In the genomic region with DNA sequence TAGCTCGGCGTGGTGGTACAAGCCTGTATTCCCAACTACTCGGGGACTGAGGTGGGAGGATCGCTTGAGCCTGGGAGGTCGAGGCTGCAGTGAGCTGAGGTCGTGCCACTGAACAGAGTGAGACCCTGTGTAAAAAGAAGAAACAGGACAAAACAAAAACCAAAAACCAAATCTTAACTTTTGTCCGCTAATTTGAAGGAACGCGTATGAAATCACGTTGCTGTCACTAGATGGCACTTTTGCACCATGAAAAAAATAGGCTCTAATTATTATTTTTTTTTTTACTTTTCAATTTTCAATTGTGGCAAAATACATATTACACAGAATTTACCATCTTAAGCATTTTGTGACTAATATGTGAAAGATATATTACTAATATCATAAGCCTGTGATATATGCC, we compare ENCODE assay signal across 34 cellular contexts. TPM values are rescaled to one million over a fixed set of nuclear protein-coding genes. Genes with fewer than 3 reads are reported as not detected.
DNase-seq lines count a peak whose midpoint lies in the region; ATAC-seq, FAIRE-seq and TF ChIP-seq lines count a peak whose summit lies in the region.
"Had no signal": no experiment of that assay in that cellular context is flagged by ENCODE, and none has a peak within 500 bp of the region (broad histone marks: within the 10 kb centered on the region; RNA-seq: fewer than 3 reads in every experiment).

No MANE protein-coding gene starts in this region.

- H2AFZ ChIP-seq in HepG2 (ENCODE audit: low read length) (no peak overlapping the region), OCI-LY7 (ENCODE audit: low read length) (no peak overlapping the region)
- H2AFZ ChIP-seq: hepatocyte had no signal

- no peaks in the 10 kb centered on the region for H4K20me1 ChIP-seq in HepG2 (ENCODE audit: insufficient read depth, low read length)
- H4K20me1 ChIP-seq in OCI-LY7 (ENCODE audit: insufficient read depth, low read length): no peaks in the 10 kb centered on the region

- TF ChIP-seq POLR2A in HepG2 (IDR thresholded peaks at IDR 0.05; ENCODE audit: insufficient read depth in 1 of 2, low read depth in 2 of 2, low read length in 2 of 2): no peak
- no peak for TF ChIP-seq POLR2A in right lobe of liver (IDR thresholded peaks at IDR 0.05)
- no peak for TF ChIP-seq POLR2A in GM12892 (IDR thresholded peaks at IDR 0.05; ENCODE audit: low read depth, low read length)

- H3K4me2 ChIP-seq in HepG2 (ENCODE audit: low read depth, low read length): no peak overlapping the region
- H3K4me2 ChIP-seq in OCI-LY7 (ENCODE audit: low read length): no peak overlapping the region
- H3K4me2 ChIP-seq: hepatocyte had no signal

- WGBS in HepG2 (ENCODE audit: low lambda C conversion rate): 33% methylated on average over 10 of the region's 10 CpGs
- 55% methylated on average over 10 of the region's 10 CpGs for WGBS in right lobe of liver (ENCODE audit: insufficient coverage, low coverage, low lambda C conversion rate, missing lambda C conversion rate)

- no peak for TF ChIP-seq EP300 in HepG2 (IDR thresholded peaks at IDR 0.05; ENCODE audit: low read depth in 2 of 2, low read length in 2 of 2)
- no peak for TF ChIP-seq EP300 in HepG2 (CRISPR knock-in tag; IDR thresholded peaks at IDR 0.05; ENCODE audit: borderline replicate concordance)

- H3K27ac ChIP-seq in HepG2 (ENCODE audit: extremely low read length, insufficient read depth, low read length): no peak overlapping the region
- H3K27ac ChIP-seq in right lobe of liver: no peak overlapping the region
- no peak overlapping the region for H3K27ac ChIP-seq in OCI-LY7 (ENCODE audit: low read depth, low read length, poor library complexity, severe bottlenecking)
- H3K27ac ChIP-seq: brain microvascular endothelial cell, hepatocyte, thoracic aorta, WERI-Rb-1 had no signal

- ATAC-seq in HepG2: no peak
- no peak for ATAC-seq in right lobe of liver
- ATAC-seq: activated CD8-positive, alpha-beta T cell treated with anti-CD3 and anti-CD28 coated beads, Interleukin-2, amount 10 ng/mL, durations not matched to agents 7 days and 5 days; left cardiac atrium; right cardiac atrium had no signal

- POLR2A ChIA-PET in HepG2 (lab: Yijun Ruan, JAX) (no interaction called here), OCI-LY7 (lab: Charles Lee) (no interaction called here)

- H3K36me3 ChIP-seq in HepG2 (replicated peaks in 1 of 2; ENCODE audit: control insufficient read depth in 1 of 2, insufficient read depth in 2 of 2, low read length in 2 of 2): no peaks in the 10 kb centered on the region
- no peaks in the 10 kb centered on the region for H3K36me3 ChIP-seq in right lobe of liver
- H3K36me3 ChIP-seq in OCI-LY7 (ENCODE audit: insufficient read depth, low read length): no peaks in the 10 kb centered on the region
- H3K36me3 ChIP-seq: BE2C, brain microvascular endothelial cell, thoracic aorta, WERI-Rb-1 had no signal

- no peaks in the 10 kb centered on the region for H3K79me2 ChIP-seq in HepG2 (ENCODE audit: insufficient read depth, low read length)
- H3K79me2 ChIP-seq in OCI-LY7 (ENCODE audit: insufficient read depth, low read depth, low read length): no peaks in the 10 kb centered on the region
- H3K79me2 ChIP-seq: hepatocyte had no signal

- H3K27me3 ChIP-seq in HepG2 (ENCODE audit: control insufficient read depth in 1 of 2, insufficient read depth in 2 of 2, low read length in 2 of 2) (no peaks in the 10 kb centered on the region), right lobe of liver (no peaks in the 10 kb centered on the region)
- H3K27me3 ChIP-seq: BE2C, brain microvascular endothelial cell, hepatocyte had no signal

- TF ChIP-seq RAD21 in HepG2 (CRISPR knock-in tag; IDR thresholded peaks at IDR 0.05): no peak

- H3K4me1 ChIP-seq in HepG2 (ENCODE audit: insufficient read depth, low read length): no peaks in the 10 kb centered on the region
- H3K4me1 ChIP-seq in right lobe of liver: no peaks in the 10 kb centered on the region
- no peaks in the 10 kb centered on the region for H3K4me1 ChIP-seq in OCI-LY7 (ENCODE audit: insufficient read depth, low read length, poor library complexity, severe bottlenecking)
- H3K4me1 ChIP-seq: BE2C had no signal

- no peak overlapping the region for H3K9ac ChIP-seq in HepG2 (ENCODE audit: insufficient read depth, low read depth, low read length)

- FAIRE-seq in HepG2 (lab: Jason Lieb, UNC) (no peak), frontal cortex (lab: Jason Lieb, UNC) (peak; percentile 61), GM12892 (lab: Jason Lieb, UNC) (no peak)
- FAIRE-seq: endothelial cell of umbilical vein, RCC 7860 had no signal

- H3K9me3 ChIP-seq in HepG2 (ENCODE audit: low read length) (peaks cover 6% of the 10 kb centered on the region; the same call in 1 of the 2 replicates), right lobe of liver (no peaks in the 10 kb centered on the region), OCI-LY7 (ENCODE audit: low read length) (no peaks in the 10 kb centered on the region)
- H3K9me3 ChIP-seq: BE2C, thoracic aorta had no signal

- BruUV-seq in HepG2 (replicated peaks; lab: Mats Ljungman, UMichigan) (no TSS peak), OCI-LY7 (replicated peaks; lab: Mats Ljungman, UMichigan) (no TSS peak)

- DNase-seq in HepG2 (ENCODE audit: low spot score) (no peak), right lobe of liver (no peak), OCI-LY7 (ENCODE audit: low spot score) (no peak), frontal cortex (ENCODE audit: low spot score in 2 of 2) (no peak), cerebellar nuclear complex (lab: John Stamatoyannopoulos, UW) (no peak), C1 segment of cervical spinal cord (lab: John Stamatoyannopoulos, UW) (no peak), dedifferentiated amniotic fluid mesenchymal stem cell (ENCODE audit: extremely low spot score) (no peak), GM12892 (ENCODE audit: insufficient read length) (no peak)
- DNase-seq: ACHN; activated CD4-positive, alpha-beta T cell treated with anti-CD3 and anti-CD28 coated beads for 4 hours; activated CD8-positive, alpha-beta T cell treated with anti-CD3 and anti-CD28 coated beads, Interleukin-2, amount 10 ng/mL, durations not matched to agents 7 days and 5 days; activated naive CD4-positive, alpha-beta T cell treated with anti-CD3 and anti-CD28 coated beads, Interleukin-2, amount 50 U/mL, for 16 hours; amniotic stem cell; BE2C; brain microvascular endothelial cell; DMS 273 treated with DMSO at 0.1 percent for 48 hours; H9; left cardiac atrium; NCI-H1092 treated with DMSO at 0.1 percent for 48 hours; NCI-H1694 treated with DMSO at 0.1 percent for 48 hours; NCI-H510A treated with DMSO at 0.1 percent for 48 hours; posterior cingulate gyrus; right cardiac atrium; SHP77 treated with DMSO at 0.1 percent for 48 hours; stimulated activated CD4-positive, alpha-beta T cell treated with anti-CD3 and anti-CD28 coated beads, Interleukin-2, amount 100 ng/mL, for 24 hours; SW 1271; T-helper 9 cell; WERI-Rb-1 had no signal

- in situ Hi-C loops in HepG2 (cut with HindIII; ENCODE audit: extremely low pct_ligation_motif_present, low pct_unique_long_range_greater_than_20kb): no loop called here

- no peak overlapping the region for H3K4me3 ChIP-seq in HepG2 (replicated peaks in 1 of 3; ENCODE audit: insufficient read depth in 1 of 3, low read depth in 2 of 3, low read length in 3 of 3)
- no peak overlapping the region for H3K4me3 ChIP-seq in right lobe of liver
- H3K4me3 ChIP-seq in OCI-LY7 (ENCODE audit: low read depth, low read length, poor library complexity, severe bottlenecking): no peak overlapping the region
- H3K4me3 ChIP-seq: hepatocyte, lung, thoracic aorta had no signal

- intact Hi-C loops in HepG2 (cut with micrococcal nuclease; ENCODE audit: unreplicated experiment) (no loop called here), right lobe of liver (cut with DNase I) (no loop called here), OCI-LY7 (cut with micrococcal nuclease; ENCODE audit: unreplicated experiment) (no loop called here)

- TF ChIP-seq CTCF in HepG2 (CRISPR knock-in tag; IDR thresholded peaks at IDR 0.05): no peak
- no peak for TF ChIP-seq CTCF in right lobe of liver (IDR thresholded peaks at IDR 0.05)
- TF ChIP-seq CTCF in OCI-LY7 (conservative IDR thresholded peaks at IDR 0.05; ENCODE audit: low read length): peak; percentile 36; the same call in 1 of the 2 replicates

- CTCF ChIA-PET in HepG2 (lab: Yijun Ruan, JAX; ENCODE audit: low intra/inter-chr PET ratio, low total read pairs): no interaction called here
- CTCF ChIA-PET in OCI-LY7 (lab: Charles Lee; ENCODE audit: unreplicated experiment): no interaction called here

- no peaks in the 10 kb centered on the region for H3K9me2 ChIP-seq in OCI-LY7 (ENCODE audit: insufficient read depth, low read length)

RNA-seq across cellular contexts. Expression of gene ZNF835, which starts 17.6 kb away (rescaled TPM):
- total RNA-seq in HepG2 (2016; rRNA removed; fragmentation: Illumina TruSeq; extraction: Trizol): not detected in 2 replicates
- total RNA-seq in HepG2 (2016; cell fraction: cytosol; rRNA removed; fragmentation: Illumina TruSeq; extraction: Trizol; ENCODE audit: low read depth): not detected in 2 replicates
- total RNA-seq in HepG2 (2016; cell fraction: insoluble cytoplasmic fraction; rRNA removed; fragmentation: Illumina TruSeq; extraction: Trizol): not detected in 2 replicates
- not detected in 2 replicates for total RNA-seq in HepG2 (2016; cell fraction: membrane; rRNA removed; fragmentation: Illumina TruSeq; extraction: Trizol)
- not detected in 2 replicates for total RNA-seq in HepG2 (2016; cell fraction: nucleus; rRNA removed; fragmentation: Illumina TruSeq; extraction: Trizol)
- not detected in 2 replicates for polyA plus RNA-seq in HepG2 (2011; rRNA removed)
- not detected in 2 replicates for polyA plus RNA-seq in HepG2 (2011; cell fraction: cytosol; rRNA removed)
- polyA plus RNA-seq in HepG2 (2011; cell fraction: nucleus; rRNA removed): not detected in 2 replicates
- not detected in 2 replicates for polyA plus RNA-seq in HepG2 (2012)
- polyA plus RNA-seq in HepG2 (2016; cell fraction: cytosol; fragmentation: Illumina TruSeq; extraction: Trizol; ENCODE audit: low read depth): not detected in 2 replicates
- polyA plus RNA-seq in HepG2 (2016; cell fraction: insoluble cytoplasmic fraction; fragmentation: Illumina TruSeq; extraction: Trizol; ENCODE audit: low read depth): not detected in 2 replicates
- not detected in 2 replicates for polyA plus RNA-seq in HepG2 (2016; cell fraction: membrane; fragmentation: Illumina TruSeq; extraction: Trizol; ENCODE audit: low read depth)
- not detected in 2 replicates for polyA plus RNA-seq in HepG2 (2016; cell fraction: nucleus; fragmentation: Illumina TruSeq; extraction: Trizol; ENCODE audit: insufficient read depth, low read depth)
- not detected in 2 replicates for polyA minus RNA-seq in HepG2 (2011; rRNA and poly(A)+ RNA removed; ENCODE audit: low replicate concordance)
- not detected in 2 replicates for polyA minus RNA-seq in HepG2 (2011; cell fraction: cytosol; rRNA and poly(A)+ RNA removed)
- polyA minus RNA-seq in HepG2 (2011; cell fraction: nucleus; rRNA and poly(A)+ RNA removed): not detected in 2 replicates
- 1 to 10 TPM in 1 of 6 experiments, under 1 TPM in 5; 0.15 to 1.3 (median 0.53) TPM for total RNA-seq in right lobe of liver
- not detected in 2 replicates for total RNA-seq in OCI-LY7 (2014; rRNA removed; shearing (Covaris generic))
- total RNA-seq in OCI-LY7 (2022): not detected in 2 replicates
- 13.0 TPM for total RNA-seq in frontal cortex
- not detected for polyA plus RNA-seq in GM12892 (2012; ENCODE audit: missing spikeins)
- total RNA-seq: endothelial cell of umbilical vein, hepatocyte had no signal
- polyA plus RNA-seq: fibroblast of lung, hepatocyte had no signal

RNA-seq across cellular contexts. Expression of gene SMIM17, which starts 46.2 kb away (rescaled TPM):
- total RNA-seq in HepG2 (2016; rRNA removed; fragmentation: Illumina TruSeq; extraction: Trizol) (0.49 and 0.53 TPM in 2 replicates), right lobe of liver (not detected), OCI-LY7 (2022) (not detected in 2 replicates), frontal cortex (26.5 TPM)
- total RNA-seq in HepG2 (2016; cell fraction: cytosol; rRNA removed; fragmentation: Illumina TruSeq; extraction: Trizol; ENCODE audit: low read depth): not detected in 2 replicates
- total RNA-seq in HepG2 (2016; cell fraction: insoluble cytoplasmic fraction; rRNA removed; fragmentation: Illumina TruSeq; extraction: Trizol): 0.28 and 0.42 TPM in 2 replicates
- 0.22 and 0.28 TPM in 2 replicates for total RNA-seq in HepG2 (2016; cell fraction: membrane; rRNA removed; fragmentation: Illumina TruSeq; extraction: Trizol)
- 0.60 and 0.75 TPM in 2 replicates for total RNA-seq in HepG2 (2016; cell fraction: nucleus; rRNA removed; fragmentation: Illumina TruSeq; extraction: Trizol)
- polyA plus RNA-seq in HepG2 (2011; rRNA removed): 0.16 and 0.21 TPM in 2 replicates
- polyA plus RNA-seq in HepG2 (2011; cell fraction: cytosol; rRNA removed): 0.21 TPM in 1 of 2 replicates, not detected in the other
- polyA plus RNA-seq in HepG2 (2011; cell fraction: nucleus; rRNA removed): 0.59 TPM in 1 of 2 replicates, not detected in the other
- 0.27 and 0.55 TPM in 2 replicates for polyA plus RNA-seq in HepG2 (2012)
- polyA plus RNA-seq in HepG2 (2016; cell fraction: cytosol; fragmentation: Illumina TruSeq; extraction: Trizol; ENCODE audit: low read depth): 0.32 TPM in 1 of 2 replicates, not detected in the other
- polyA plus RNA-seq in HepG2 (2016; cell fraction: insoluble cytoplasmic fraction; fragmentation: Illumina TruSeq; extraction: Trizol; ENCODE audit: low read depth): 0.54 and 0.95 TPM in 2 replicates
- 0.35 TPM in 1 of 2 replicates, not detected in the other for polyA plus RNA-seq in HepG2 (2016; cell fraction: membrane; fragmentation: Illumina TruSeq; extraction: Trizol; ENCODE audit: low read depth)
- 1.1 and 2.3 TPM in 2 replicates for polyA plus RNA-seq in HepG2 (2016; cell fraction: nucleus; fragmentation: Illumina TruSeq; extraction: Trizol; ENCODE audit: insufficient read depth, low read depth)
- not detected in 2 replicates for polyA minus RNA-seq in HepG2 (2011; rRNA and poly(A)+ RNA removed; ENCODE audit: low replicate concordance)
- polyA minus RNA-seq in HepG2 (2011; cell fraction: cytosol; rRNA and poly(A)+ RNA removed): not detected in 2 replicates
- polyA minus RNA-seq in HepG2 (2011; cell fraction: nucleus; rRNA and poly(A)+ RNA removed): not detected in 2 replicates
- total RNA-seq in OCI-LY7 (2014; rRNA removed; shearing (Covaris generic)): 0.18 TPM in 1 of 2 replicates, not detected in the other
- polyA plus RNA-seq in GM12892 (2012; ENCODE audit: missing spikeins): 0.34 TPM
- total RNA-seq: hepatocyte had no signal

Comparison
In these comparisons a context has a peak if more than half of its experiments do, and no peak if none do; other contexts are left out.
1. RNA of gene SMIM17, which starts 46.2 kb away (total RNA-seq): 26.5 TPM in frontal cortex (single experiment); 0.22 to 0.75 TPM in HepG2, 0.18 TPM in OCI-LY7 and not detected in right lobe of liver; every median in the first group is over 10 times any median in the second.